ENCODE assay signal across 24 cellular contexts in genomic region chr18:48751727-48752468, GRCh38.
A peak's percentile ranks its signal among the peaks of the same experiment; 100 is the strongest.
DNase-seq lines count a peak whose midpoint lies in the region; ATAC-seq and TF ChIP-seq lines count a peak whose summit lies in the region.
"Had no signal": no experiment of that assay in that cellular context is flagged by ENCODE, and none has a peak within 500 bp of the region (broad histone marks: within the 10 kb centered on the region; RNA-seq: fewer than 3 reads in every experiment).

No MANE protein-coding gene starts in this region.

- H3K4me3 ChIP-seq in esophagus muscularis mucosa, result no peak overlapping the region
- no peak overlapping the region for H3K4me3 ChIP-seq in smooth muscle cell
- H3K4me3 ChIP-seq: lung had no signal

- peak overlapping the region; percentile 57 for H3K4me2 ChIP-seq in smooth muscle cell

- 75% methylated on average over 2 of the region's 8 CpGs for WGBS in esophagus muscularis mucosa
- 54% methylated on average over 8 of the region's 8 CpGs for WGBS in smooth muscle cell (ENCODE audit: low lambda C conversion rate)

- H3K9me3 ChIP-seq in esophagus muscularis mucosa, result no peaks in the 10 kb centered on the region
- no peaks in the 10 kb centered on the region for H3K9me3 ChIP-seq in smooth muscle cell (replicated peaks; ENCODE audit: low read depth)

- H4K20me1 ChIP-seq in smooth muscle cell (ENCODE audit: low read depth), result no peaks in the 10 kb centered on the region

- H3K4me1 ChIP-seq in esophagus muscularis mucosa, result peaks cover 32 to 65% (median 55%) of the 10 kb centered on the region in 4 donors
- H3K4me1 ChIP-seq in smooth muscle cell (ENCODE audit: low read depth), result no peaks in the 10 kb centered on the region

- no peak for TF ChIP-seq EP300 in esophagus muscularis mucosa (IDR thresholded peaks at IDR 0.05)

- H3K79me2 ChIP-seq in smooth muscle cell (ENCODE audit: low read depth), result peaks cover 17% of the 10 kb centered on the region

- intact Hi-C loops in esophagus muscularis mucosa (cut with DNase I), result no loop called here
- intact Hi-C loops in natural killer cell (cut with micrococcal nuclease), result no loop called here

- H3K4me1 Mint-ChIP-seq in natural killer cell, result peaks cover 0 to 7% of the 10 kb centered on the region in 2 donors
- H3K4me1 Mint-ChIP-seq: CD4-positive, alpha-beta memory T cell had no signal

- DNase-seq in DMS79 treated with DMSO at 0.1 percent for 48 hours (lab: John Stamatoyannopoulos, UW) (peak; percentile 20), DMS79 (lab: John Stamatoyannopoulos, UW) (no peak), NCI-H69 (lab: John Stamatoyannopoulos, UW) (peak; percentile 44), esophagus muscularis mucosa (ENCODE audit: extremely low spot score) (no peak), smooth muscle cell (lab: John Stamatoyannopoulos, UW; ENCODE audit: unreplicated experiment) (no peak), inferior parietal cortex (ENCODE audit: extremely low spot score) (no peak), natural killer cell (no peak)
- DNase-seq: 8988T; activated CD4-positive, alpha-beta T cell treated with anti-CD3 and anti-CD28 coated beads for 48 hours; activated gamma-delta T cell; activated naive CD8-positive, alpha-beta T cell treated with anti-CD3 and anti-CD28 coated beads, Interleukin-2, amount 50 U/mL, for 24 hours; activated T-cell treated with anti-CD3 and anti-CD28 coated beads, Interleukin-2, amount 50 U/mL, for 1 hour; CD4-positive, alpha-beta memory T cell; effector CD8-positive, alpha-beta T cell; NCI-H1092 treated with DMSO at 0.1 percent for 48 hours; NCI-H2029 treated with DMSO at 0.1 percent for 48 hours; NCI-H345; T-helper 9 cell; WERI-Rb-1 had no signal

- TF ChIP-seq CTCF in esophagus muscularis mucosa (IDR thresholded peaks at IDR 0.05) (no peak), smooth muscle cell (IDR thresholded peaks at IDR 0.05; ENCODE audit: borderline replicate concordance, insufficient read depth, poor library complexity, severe bottlenecking) (no peak), natural killer cell (IDR thresholded peaks at IDR 0.05) (no peak)

- no peak overlapping the region for H3K4me3 Mint-ChIP-seq in natural killer cell
- H3K4me3 Mint-ChIP-seq: activated naive CD8-positive, alpha-beta T cell treated with anti-CD3 and anti-CD28 coated beads, Interleukin-2, amount 50 U/mL, for 24 hours; CD4-positive, alpha-beta memory T cell; IgD-negative memory B cell; stimulated activated naive CD8-positive, alpha-beta T cell treated with anti-CD3 and anti-CD28 coated beads, Interleukin-15, Interleukin-2, amounts not matched to agents 100 ng/mL and 50 ng/mL, for 24 hours had no signal

- peaks cover 9% of the 10 kb centered on the region for H3F3A ChIP-seq in smooth muscle cell (ENCODE audit: low read depth)

- H3K9me3 Mint-ChIP-seq in natural killer cell, result no peaks in the 10 kb centered on the region
- H3K9me3 Mint-ChIP-seq: activated naive CD8-positive, alpha-beta T cell treated with anti-CD3 and anti-CD28 coated beads, Interleukin-2, amount 50 U/mL, for 24 hours; CD4-positive, alpha-beta memory T cell; IgD-negative memory B cell; stimulated activated naive CD8-positive, alpha-beta T cell treated with anti-CD3 and anti-CD28 coated beads, Interleukin-15, Interleukin-2, amounts not matched to agents 100 ng/mL and 50 ng/mL, for 24 hours had no signal

- no peak for ATAC-seq in HG02571 (IDR thresholded peaks at IDR 0.05; ENCODE audit: unreplicated experiment)
- ATAC-seq in natural killer cell, result no peak
- ATAC-seq: activated naive CD8-positive, alpha-beta T cell treated with anti-CD3 and anti-CD28 coated beads, Interleukin-2, amount 50 U/mL, for 24 hours had no signal

- no peak overlapping the region for H3K27ac Mint-ChIP-seq in natural killer cell
- H3K27ac Mint-ChIP-seq: activated naive CD8-positive, alpha-beta T cell treated with anti-CD3 and anti-CD28 coated beads, Interleukin-2, amount 50 U/mL, for 24 hours; CD4-positive, alpha-beta memory T cell; IgD-negative memory B cell; progenitor cell of endocrine pancreas; stimulated activated naive CD8-positive, alpha-beta T cell treated with anti-CD3 and anti-CD28 coated beads, Interleukin-15, Interleukin-2, amounts not matched to agents 100 ng/mL and 50 ng/mL, for 24 hours had no signal

- H3K27me3 Mint-ChIP-seq in natural killer cell (ENCODE audit: low read depth in 2 of 2), result no peaks in the 10 kb centered on the region
- H3K27me3 Mint-ChIP-seq: activated naive CD8-positive, alpha-beta T cell treated with anti-CD3 and anti-CD28 coated beads, Interleukin-2, amount 50 U/mL, for 24 hours; IgD-negative memory B cell; progenitor cell of endocrine pancreas had no signal

- H2AFZ ChIP-seq in smooth muscle cell (ENCODE audit: low read depth), result no peak overlapping the region

- H3K27me3 ChIP-seq in esophagus muscularis mucosa (no peaks in the 10 kb centered on the region), smooth muscle cell (ENCODE audit: low read depth) (no peaks in the 10 kb centered on the region)

- H3K36me3 Mint-ChIP-seq in natural killer cell, result no peaks in the 10 kb centered on the region
- H3K36me3 Mint-ChIP-seq: CD4-positive, alpha-beta memory T cell; IgD-negative memory B cell had no signal

- no peak overlapping the region for H3K9ac ChIP-seq in smooth muscle cell (ENCODE audit: low read depth)

- H3K27ac ChIP-seq in esophagus muscularis mucosa (replicated peaks in 1 of 4) (peak overlapping the region in 3 of 4 donors; percentile 74 to 81 (median 79)), smooth muscle cell (ENCODE audit: low read depth) (peak overlapping the region; percentile 69)
- H3K27ac ChIP-seq: WERI-Rb-1 had no signal

- H3K36me3 ChIP-seq in esophagus muscularis mucosa (no peaks in the 10 kb centered on the region), smooth muscle cell (ENCODE audit: low read depth) (peaks cover 2% of the 10 kb centered on the region)
- H3K36me3 ChIP-seq: WERI-Rb-1 had no signal

- TF ChIP-seq POLR2A in esophagus muscularis mucosa (IDR thresholded peaks at IDR 0.05; ENCODE audit: low read depth), result no peak

Comparison
In these comparisons a context has a peak if more than half of its experiments do, and no peak if none do; other contexts are left out.
1. DNase-seq: peak in DMS79 treated with DMSO at 0.1 percent for 48 hours (single experiment) and NCI-H69 (single experiment); none in DMS79 (single experiment), esophagus muscularis mucosa (single experiment), smooth muscle cell (single experiment), inferior parietal cortex (single experiment) and natural killer cell (single experiment).